Comparison of ENCODE assay signal across 19 cellular contexts in genomic region chr4:99027304-99027703, GRCh38.
"Had no signal": no experiment of that assay in that cellular context is flagged by ENCODE, and none has a peak within 500 bp of the region (broad histone marks: within the 10 kb centered on the region; RNA-seq: fewer than 3 reads in every experiment).

No MANE protein-coding gene starts in this region.

- H3K4me1 ChIP-seq: parathyroid adenoma had no signal

- H2AFZ ChIP-seq: parathyroid adenoma had no signal

- H3K27me3 Mint-ChIP-seq: activated naive CD8-positive, alpha-beta T cell treated with anti-CD3 and anti-CD28 coated beads for 36 hours; dendritic cell treated with granulocyte-macrophage colony-stimulating factor and Interleukin-4, amounts not matched to agents 40 ng/mL and 50 ng/mL, for 4 days had no signal

- H3K27ac Mint-ChIP-seq: activated naive CD8-positive, alpha-beta T cell treated with anti-CD3 and anti-CD28 coated beads for 36 hours; dendritic cell treated with granulocyte-macrophage colony-stimulating factor and Interleukin-4, amounts not matched to agents 40 ng/mL and 50 ng/mL, for 4 days; stimulated activated effector memory CD8-positive, alpha-beta T cell treated with anti-CD3 and anti-CD28 coated beads, Interleukin-12 subunit alpha, Interleukin-12 subunit beta, amount 100 ng/mL, for 72 hours; T-helper 2 cell treated with Interferon-gamma antibody and Interleukin-4, amounts not matched to agents 5 μg/mL and 100 μg/mL, for 36 hours had no signal

- H3K9me3 Mint-ChIP-seq: activated naive CD8-positive, alpha-beta T cell treated with anti-CD3 and anti-CD28 coated beads for 36 hours; stimulated activated effector memory CD8-positive, alpha-beta T cell treated with anti-CD3 and anti-CD28 coated beads, Interleukin-12 subunit alpha, Interleukin-12 subunit beta, amount 100 ng/mL, for 72 hours; T-helper 2 cell treated with Interferon-gamma antibody and Interleukin-4, amounts not matched to agents 5 μg/mL and 100 μg/mL, for 36 hours had no signal

- H3K27ac ChIP-seq: foreskin keratinocyte, left ventricle myocardium inferior, neutrophil, parathyroid adenoma, sigmoid colon, testis, upper lobe of left lung had no signal

- H3K9ac ChIP-seq: parathyroid adenoma had no signal

- H3K4me3 ChIP-seq: left ventricle myocardium inferior, sigmoid colon, testis, upper lobe of left lung had no signal

- ATAC-seq: stimulated activated effector memory CD8-positive, alpha-beta T cell treated with anti-CD3 and anti-CD28 coated beads, Interleukin-12 subunit alpha, Interleukin-12 subunit beta, amount 100 ng/mL, for 72 hours had no signal

- H3K9me3 ChIP-seq: left ventricle myocardium inferior, neutrophil, sigmoid colon, testis, upper lobe of left lung had no signal

- H3K4me3 Mint-ChIP-seq: activated naive CD8-positive, alpha-beta T cell treated with anti-CD3 and anti-CD28 coated beads for 36 hours; dendritic cell treated with granulocyte-macrophage colony-stimulating factor and Interleukin-4, amounts not matched to agents 40 ng/mL and 50 ng/mL, for 4 days; stimulated activated effector memory CD8-positive, alpha-beta T cell treated with anti-CD3 and anti-CD28 coated beads, Interleukin-12 subunit alpha, Interleukin-12 subunit beta, amount 100 ng/mL, for 72 hours; T-helper 2 cell treated with Interferon-gamma antibody and Interleukin-4, amounts not matched to agents 5 μg/mL and 100 μg/mL, for 36 hours had no signal

- H3K27me3 ChIP-seq: foreskin keratinocyte, neutrophil, sigmoid colon, testis, upper lobe of left lung had no signal

- H3K79me2 ChIP-seq: parathyroid adenoma had no signal

- DNase-seq: activated CD4-positive, alpha-beta T cell treated with anti-CD3 and anti-CD28 coated beads, Interleukin-2, amount 50 U/mL, for 1 hour; activated CD4-positive, CD25-positive, alpha-beta regulatory T cell treated with anti-CD3 and anti-CD28 coated beads, Interleukin-2, amount 50 U/mL, for 72 hours; activated CD8-positive, alpha-beta memory T cell treated with anti-CD3 and anti-CD28 coated beads, Interleukin-2, amount 50 U/mL, for 4 hours; activated gamma-delta T cell treated with Interleukin-2 at 50 U/mL for 16 hours; activated naive CD8-positive, alpha-beta T cell treated with anti-CD3 and anti-CD28 coated beads for 36 hours; amniotic stem cell; effector memory CD4-positive, alpha-beta T cell; foreskin keratinocyte; left ventricle myocardium inferior; mammary epithelial cell; sigmoid colon; stimulated activated CD4-positive, alpha-beta T cell treated with anti-CD3 and anti-CD28 coated beads, Interleukin-4, amount 100 ng/mL, for 24 hours; testis; upper lobe of left lung had no signal

- H3K36me3 ChIP-seq: left ventricle myocardium inferior, neutrophil had no signal
